17 cellular contexts compared by ENCODE assay signal in the genomic region with DNA sequence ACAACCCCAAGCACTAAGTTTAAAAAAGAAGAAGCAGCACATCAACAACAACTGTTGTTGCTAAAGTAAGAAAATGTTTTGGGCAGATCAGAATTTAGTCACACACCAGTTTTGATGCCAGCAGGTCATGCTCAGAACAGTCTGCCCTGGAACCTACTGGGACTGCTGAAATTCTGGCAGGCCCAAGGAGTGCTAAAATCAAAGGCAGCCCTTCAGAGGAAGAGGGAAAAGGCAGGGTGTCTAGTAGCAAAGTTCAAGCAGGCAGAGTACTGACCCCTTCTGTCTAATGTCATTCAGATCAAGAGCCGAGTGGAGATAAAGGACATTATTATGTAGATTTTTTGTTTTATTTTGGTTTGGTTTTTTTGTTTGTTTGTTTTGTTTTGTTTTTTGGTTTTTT.
DNase-seq lines count a peak whose midpoint lies in the region; ATAC-seq, FAIRE-seq and TF ChIP-seq lines count a peak whose summit lies in the region.
"Had no signal": no experiment of that assay in that cellular context is flagged by ENCODE, and none has a peak within 500 bp of the region (broad histone marks: within the 10 kb centered on the region; RNA-seq: fewer than 3 reads in every experiment).

No MANE protein-coding gene starts in this region.

- in situ Hi-C loops in gastrocnemius medialis (cut with MboI; ENCODE audit: low sequenced_read_pairs in 4 of 4), result no loop called here

- intact Hi-C loops in heart right ventricle (cut with DNase I) (no loop called here), gastrocnemius medialis (cut with DNase I; ENCODE audit: low total_unique reads) (loop anchor here (2.0 to 5.0 kb wide), 4 partner anchors 23 to 123 kb away; partner anchors contain the start of genes LOC128125822 and PTP4A1)

- TF ChIP-seq CTCF in heart right ventricle (IDR thresholded peaks at IDR 0.05), result no peak
- TF ChIP-seq CTCF in gastrocnemius medialis (IDR thresholded peaks at IDR 0.05 in 4 of 5, conservative IDR thresholded peaks at IDR 0.05 in 1 of 5), result no peak

- H3K36me3 ChIP-seq in heart right ventricle (no peaks in the 10 kb centered on the region), gastrocnemius medialis (no peaks in the 10 kb centered on the region)

- DNase-seq in GM12892 (ENCODE audit: insufficient read length), result no peak
- peak in 1 of 2 donors; percentile 23 for DNase-seq in heart right ventricle
- peak; percentile 19 for DNase-seq in medulla oblongata (ENCODE audit: extremely low spot score)
- DNase-seq in gastrocnemius medialis, result peak; percentile 79 to 83
- no peak for DNase-seq in epidermal melanocyte (ENCODE audit: insufficient read length, low spot score)
- no peak for DNase-seq in stimulated activated CD4-positive, alpha-beta T cell treated with anti-CD3 and anti-CD28 coated beads, Interleukin-1b, Interleukin-23, amount 100 ng/mL, for 48 hours
- DNase-seq: GF-D8, GOT3, IMR-90, Karpas-422, MM.1S, NCI-H1092 treated with DMSO at 0.1 percent for 48 hours, NCI-H2081 treated with DMSO at 0.1 percent for 48 hours, NCI-H510A treated with DMSO at 0.1 percent for 48 hours had no signal

- H3K4me1 ChIP-seq in heart right ventricle, result peaks cover 0 to 16% (median 3%) of the 10 kb centered on the region in 9 donors
- H3K4me1 ChIP-seq in gastrocnemius medialis, result peaks cover 15 to 21% of the 10 kb centered on the region in 2 donors

- ATAC-seq in heart right ventricle (peak; percentile 58 to 98 (median 82)), gastrocnemius medialis (peak; percentile 97 to 99), HG03521 (IDR thresholded peaks at IDR 0.05; ENCODE audit: unreplicated experiment) (no peak)
- ATAC-seq: Panc1 had no signal

- peak; percentile 21 for FAIRE-seq in GM12892 (lab: Jason Lieb, UNC)

- WGBS in heart right ventricle, 2 donors, result 26 to 39% methylated on average over 1 of the region's 1 CpG

- H3K9me3 ChIP-seq in heart right ventricle (peaks cover 0 to 9% (median 0%) of the 10 kb centered on the region in 11 donors), gastrocnemius medialis (no peaks in the 10 kb centered on the region)

- no peak overlapping the region for H3K4me3 ChIP-seq in heart right ventricle
- H3K4me3 ChIP-seq in gastrocnemius medialis, result peak overlapping the region in 1 of 4 donors; percentile 7

- H3K27ac ChIP-seq in heart right ventricle (peak overlapping the region in 5 of 10 donors; percentile 5 to 69 (median 43)), gastrocnemius medialis (peak overlapping the region; percentile 86 to 95 (median 92))
- H3K27ac ChIP-seq: C4-2B had no signal

- TF ChIP-seq POLR2A in GM12892 (IDR thresholded peaks at IDR 0.05; ENCODE audit: low read depth, low read length) (no peak), gastrocnemius medialis (IDR thresholded peaks at IDR 0.05) (peak in 1 of 2 donors; percentile 51)

- no peaks in the 10 kb centered on the region for H3K27me3 ChIP-seq in heart right ventricle
- H3K27me3 ChIP-seq in gastrocnemius medialis, result no peaks in the 10 kb centered on the region

Comparison
In these comparisons a context has a peak if more than half of its experiments do, and no peak if none do; other contexts are left out.
1. DNase-seq: peak in medulla oblongata (single experiment) and gastrocnemius medialis (2 of 2); none in GM12892 (single experiment), epidermal melanocyte (single experiment) and stimulated activated CD4-positive, alpha-beta T cell treated with anti-CD3 and anti-CD28 coated beads, Interleukin-1b, Interleukin-23, amount 100 ng/mL, for 48 hours (single experiment).